ENCODE assay signal across 9 cellular contexts in genomic region chr7:27175626-27176342, GRCh38. TPM values are rescaled to one million over a fixed set of nuclear protein-coding genes. Genes with fewer than 3 reads are reported as not detected.
DNase-seq lines count a peak whose midpoint lies in the region.
"Had no signal": no experiment of that assay in that cellular context is flagged by ENCODE, and none has a peak within 500 bp of the region (broad histone marks: within the 10 kb centered on the region; RNA-seq: fewer than 3 reads in every experiment).

No MANE protein-coding gene starts in this region.

- no peaks in the 10 kb centered on the region for H3K79me2 ChIP-seq in trophoblast cell (ENCODE audit: control insufficient read depth, insufficient read depth, low read length, poor library complexity)
- H3K79me2 ChIP-seq: parathyroid adenoma had no signal

- H3K4me1 Mint-ChIP-seq in activated T-helper 2 cell treated with anti-CD3 and anti-CD28 coated beads, Interferon-gamma antibody, Interleukin-2, Interleukin-4, amounts not matched to agents 10 μg/mL and 5 μg/mL and 100 μg/mL, durations not matched to agents 14 hours and 24 hours and 36 hours (ENCODE audit: low read depth), result peaks cover 2% of the 10 kb centered on the region

- H3K4me2 ChIP-seq in trophoblast cell (ENCODE audit: low read length), result no peak overlapping the region

- H3K9ac ChIP-seq in trophoblast cell (ENCODE audit: low read length), result no peak overlapping the region
- H3K9ac ChIP-seq: parathyroid adenoma had no signal

- no peak overlapping the region for H2AFZ ChIP-seq in trophoblast cell (ENCODE audit: insufficient read depth, low read length, poor library complexity)
- H2AFZ ChIP-seq: parathyroid adenoma had no signal

- peak; percentile 67 for DNase-seq in EL
- DNase-seq in SW480 (ENCODE audit: low spot score), result peak; percentile 54
- no peak for DNase-seq in trophoblast cell
- DNase-seq in activated T-helper 2 cell treated with anti-CD3 and anti-CD28 coated beads, Interferon-gamma antibody, Interleukin-2, Interleukin-4, amounts not matched to agents 10 μg/mL and 5 μg/mL and 100 μg/mL, durations not matched to agents 14 hours and 24 hours and 36 hours (ENCODE audit: low spot score), result no peak
- no peak for DNase-seq in kidney tubule cell (ENCODE audit: low spot score)
- DNase-seq in GF-D8 (lab: John Stamatoyannopoulos, UW), result no peak

- no peak overlapping the region for H3K4me3 Mint-ChIP-seq in activated T-helper 2 cell treated with anti-CD3 and anti-CD28 coated beads, Interferon-gamma antibody, Interleukin-2, Interleukin-4, amounts not matched to agents 10 μg/mL and 5 μg/mL and 100 μg/mL, durations not matched to agents 14 hours and 24 hours and 36 hours (ENCODE audit: low read depth)

- no peak overlapping the region for H3K27ac Mint-ChIP-seq in activated T-helper 2 cell treated with anti-CD3 and anti-CD28 coated beads, Interferon-gamma antibody, Interleukin-2, Interleukin-4, amounts not matched to agents 10 μg/mL and 5 μg/mL and 100 μg/mL, durations not matched to agents 14 hours and 24 hours and 36 hours

- H3K27ac ChIP-seq in trophoblast cell (ENCODE audit: low read depth, low read length), result no peak overlapping the region
- H3K27ac ChIP-seq: dorsolateral prefrontal cortex, parathyroid adenoma had no signal

- intact Hi-C loops in activated T-helper 2 cell treated with anti-CD3 and anti-CD28 coated beads, Interferon-gamma antibody, Interleukin-2, Interleukin-4, amounts not matched to agents 10 μg/mL and 5 μg/mL and 100 μg/mL, durations not matched to agents 14 hours and 24 hours and 36 hours (cut with micrococcal nuclease), result no loop called here

- H2BK12ac ChIP-seq in trophoblast cell (ENCODE audit: low read length), result no peak overlapping the region

- H4K12ac ChIP-seq in trophoblast cell (ENCODE audit: low read depth, low read length), result no peak overlapping the region

- H3K9me3 ChIP-seq in trophoblast cell (ENCODE audit: insufficient read depth, low read depth, low read length), result peaks cover 45% of the 10 kb centered on the region
- H3K9me3 ChIP-seq: Caco-2 had no signal

- peaks cover 91% of the 10 kb centered on the region for H3K27me3 ChIP-seq in trophoblast cell (ENCODE audit: insufficient read depth, low read length)

- peak overlapping the region; percentile 41 for H3K23ac ChIP-seq in trophoblast cell (ENCODE audit: low read length)

- H4K8ac ChIP-seq in trophoblast cell (ENCODE audit: low read depth, low read length), result no peak overlapping the region

- WGBS in trophoblast cell (ENCODE audit: extremely low coverage, insufficient coverage, insufficient read length), result no CpG with 5 or more reads among the region's 36 CpGs

- no peak overlapping the region for H3K18ac ChIP-seq in trophoblast cell (ENCODE audit: low read length)

- H3K9me3 Mint-ChIP-seq in activated T-helper 2 cell treated with anti-CD3 and anti-CD28 coated beads, Interferon-gamma antibody, Interleukin-2, Interleukin-4, amounts not matched to agents 10 μg/mL and 5 μg/mL and 100 μg/mL, durations not matched to agents 14 hours and 24 hours and 36 hours, result no peaks in the 10 kb centered on the region

- H2AK5ac ChIP-seq in trophoblast cell (ENCODE audit: low read length), result no peak overlapping the region

- H3K4me3 ChIP-seq in trophoblast cell (ENCODE audit: low read depth, low read length), result no peak overlapping the region
- H3K4me3 ChIP-seq: dorsolateral prefrontal cortex had no signal

- H3K14ac ChIP-seq in trophoblast cell (ENCODE audit: low read length), result no peak overlapping the region

- no peaks in the 10 kb centered on the region for H3K36me3 ChIP-seq in trophoblast cell (ENCODE audit: control insufficient read depth in 1 of 2, insufficient read depth in 2 of 2, low read length in 2 of 2)

- H3K4me1 ChIP-seq in trophoblast cell (ENCODE audit: control insufficient read depth in 1 of 2, insufficient read depth in 2 of 2, low read length in 2 of 2), result peaks cover 7 to 19% of the 10 kb centered on the region in 2 experiments
- H3K4me1 ChIP-seq: parathyroid adenoma had no signal

- no peaks in the 10 kb centered on the region for H3K36me3 Mint-ChIP-seq in activated T-helper 2 cell treated with anti-CD3 and anti-CD28 coated beads, Interferon-gamma antibody, Interleukin-2, Interleukin-4, amounts not matched to agents 10 μg/mL and 5 μg/mL and 100 μg/mL, durations not matched to agents 14 hours and 24 hours and 36 hours (ENCODE audit: low read depth)

- no peak overlapping the region for H2BK5ac ChIP-seq in trophoblast cell (ENCODE audit: low read depth, low read length, poor library complexity)

- no peak overlapping the region for H4K91ac ChIP-seq in trophoblast cell (ENCODE audit: low read depth, low read length)

- H2BK120ac ChIP-seq in trophoblast cell (ENCODE audit: insufficient read depth, low read length, poor library complexity), result no peak overlapping the region

- H3K27me3 Mint-ChIP-seq in activated T-helper 2 cell treated with anti-CD3 and anti-CD28 coated beads, Interferon-gamma antibody, Interleukin-2, Interleukin-4, amounts not matched to agents 10 μg/mL and 5 μg/mL and 100 μg/mL, durations not matched to agents 14 hours and 24 hours and 36 hours (ENCODE audit: low read depth), result peaks cover 63% of the 10 kb centered on the region

- H3K79me1 ChIP-seq in trophoblast cell (ENCODE audit: low read length), result no peaks in the 10 kb centered on the region

- no peak overlapping the region for H3K4ac ChIP-seq in trophoblast cell (ENCODE audit: low read depth, low read length)

RNA-seq across cellular contexts. Expression of gene HOXA10, which starts 1.7 kb away (rescaled TPM):
- 1.5 and 2.1 TPM in 2 replicates for polyA plus RNA-seq in trophoblast cell (2013)
- not detected in 2 replicates for total RNA-seq in activated T-helper 2 cell treated with anti-CD3 and anti-CD28 coated beads, Interferon-gamma antibody, Interleukin-2, Interleukin-4, amounts not matched to agents 10 μg/mL and 5 μg/mL and 100 μg/mL, durations not matched to agents 14 hours and 24 hours and 36 hours

RNA-seq across cellular contexts. Expression of gene HOXA11, which starts 9.2 kb away (rescaled TPM):
- 1.5 and 2.2 TPM in 2 replicates for polyA plus RNA-seq in trophoblast cell (2013)
- not detected in 2 replicates for total RNA-seq in activated T-helper 2 cell treated with anti-CD3 and anti-CD28 coated beads, Interferon-gamma antibody, Interleukin-2, Interleukin-4, amounts not matched to agents 10 μg/mL and 5 μg/mL and 100 μg/mL, durations not matched to agents 14 hours and 24 hours and 36 hours
- total RNA-seq: dorsolateral prefrontal cortex had no signal

RNA-seq across cellular contexts. Expression of gene HOXA9, which starts 10.4 kb away (rescaled TPM):
- 1.2 and 1.5 TPM in 2 replicates for polyA plus RNA-seq in trophoblast cell (2013)
- total RNA-seq in activated T-helper 2 cell treated with anti-CD3 and anti-CD28 coated beads, Interferon-gamma antibody, Interleukin-2, Interleukin-4, amounts not matched to agents 10 μg/mL and 5 μg/mL and 100 μg/mL, durations not matched to agents 14 hours and 24 hours and 36 hours, result not detected in 2 replicates
- total RNA-seq: dorsolateral prefrontal cortex had no signal

RNA-seq across cellular contexts. Expression of gene HOXA7, which starts 19.3 kb away (rescaled TPM):
- polyA plus RNA-seq in trophoblast cell (2013), result not detected in 2 replicates
- total RNA-seq in activated T-helper 2 cell treated with anti-CD3 and anti-CD28 coated beads, Interferon-gamma antibody, Interleukin-2, Interleukin-4, amounts not matched to agents 10 μg/mL and 5 μg/mL and 100 μg/mL, durations not matched to agents 14 hours and 24 hours and 36 hours, result not detected in 2 replicates
- total RNA-seq: dorsolateral prefrontal cortex had no signal

RNA-seq across cellular contexts. Expression of gene HOXA3, which starts 23.4 kb away (rescaled TPM):
- polyA plus RNA-seq in trophoblast cell (2013), result not detected in 2 replicates
- total RNA-seq in activated T-helper 2 cell treated with anti-CD3 and anti-CD28 coated beads, Interferon-gamma antibody, Interleukin-2, Interleukin-4, amounts not matched to agents 10 μg/mL and 5 μg/mL and 100 μg/mL, durations not matched to agents 14 hours and 24 hours and 36 hours, result not detected in 2 replicates

Comparison
In these comparisons a context has a peak if more than half of its experiments do, and no peak if none do; other contexts are left out.
1. DNase-seq: peak in EL (single experiment) and SW480 (single experiment); none in trophoblast cell (0 of 2), activated T-helper 2 cell treated with anti-CD3 and anti-CD28 coated beads, Interferon-gamma antibody, Interleukin-2, Interleukin-4, amounts not matched to agents 10 μg/mL and 5 μg/mL and 100 μg/mL, durations not matched to agents 14 hours and 24 hours and 36 hours (single experiment), kidney tubule cell (single experiment) and GF-D8 (single experiment).